ENCODE assay signal across 11 cellular contexts in the genomic region with DNA sequence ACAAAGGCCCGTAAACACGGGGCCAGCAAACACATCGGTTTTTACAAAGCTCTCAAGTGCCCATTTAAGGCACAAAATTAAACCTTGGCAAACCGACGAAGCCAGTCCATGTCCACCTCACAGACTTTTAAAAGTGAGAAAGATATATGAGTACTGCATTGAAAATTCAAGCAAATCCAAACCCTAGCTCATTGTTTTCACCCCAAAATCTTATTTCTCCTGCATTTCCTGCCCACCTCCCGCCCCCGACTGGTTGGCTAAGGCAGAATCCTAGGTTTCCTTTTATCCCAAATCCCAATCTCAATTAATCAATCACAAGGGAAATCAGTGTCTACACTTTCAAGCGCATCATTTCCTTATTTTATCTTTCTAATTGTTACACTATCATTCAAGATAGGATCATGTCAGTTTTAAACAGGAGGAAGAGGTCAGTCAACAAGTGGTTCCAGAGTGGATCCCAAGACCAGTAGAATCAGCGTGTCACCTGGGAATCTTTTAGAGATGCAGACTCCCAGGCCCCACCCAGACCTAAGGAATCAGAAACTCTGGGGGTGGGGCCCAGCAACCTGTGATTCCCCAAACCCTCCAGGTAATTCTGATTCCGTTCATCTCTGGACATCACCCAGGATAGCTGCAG. TPM values are rescaled to one million over a fixed set of nuclear protein-coding genes. Genes with fewer than 3 reads are reported as not detected.
DNase-seq lines count a peak whose midpoint lies in the region; ATAC-seq and TF ChIP-seq lines count a peak whose summit lies in the region.
"Had no signal": no experiment of that assay in that cellular context is flagged by ENCODE, and none has a peak within 500 bp of the region (broad histone marks: within the 10 kb centered on the region; RNA-seq: fewer than 3 reads in every experiment).

No MANE protein-coding gene starts in this region.

- H3K36me3 Mint-ChIP-seq in CD4-positive, alpha-beta memory T cell: peaks cover 2 to 5% of the 10 kb centered on the region in 2 donors
- H3K36me3 Mint-ChIP-seq in HFFc6 (ENCODE audit: low read depth) (peaks cover 4% of the 10 kb centered on the region), nephron (ENCODE audit: low read depth) (no peaks in the 10 kb centered on the region)
- peaks cover 3% of the 10 kb centered on the region for H3K36me3 Mint-ChIP-seq in effector memory CD8-positive, alpha-beta T cell (ENCODE audit: insufficient read depth)

- peaks cover 6 to 21% (median 14%) of the 10 kb centered on the region in 4 donors for H3K4me1 Mint-ChIP-seq in CD4-positive, alpha-beta memory T cell
- H3K4me1 Mint-ChIP-seq in HFFc6 (ENCODE audit: low read depth) (peaks cover 15% of the 10 kb centered on the region), nephron (peaks cover 6% of the 10 kb centered on the region)
- peaks cover 5 to 6% of the 10 kb centered on the region in 2 donors for H3K4me1 Mint-ChIP-seq in effector memory CD8-positive, alpha-beta T cell (ENCODE audit: low read depth in 2 of 2)

- WGBS in heart right ventricle, 2 donors: 29 to 31% methylated on average over 10 of the region's 10 CpGs

- H3K27ac Mint-ChIP-seq in CD4-positive, alpha-beta memory T cell: peak overlapping the region in 2 of 7 donors; percentile 44 to 79
- no peak overlapping the region for H3K27ac Mint-ChIP-seq in HFFc6
- no peak overlapping the region for H3K27ac Mint-ChIP-seq in effector memory CD8-positive, alpha-beta T cell
- no peak overlapping the region for H3K27ac Mint-ChIP-seq in nephron

- CTCF ChIA-PET in CD4-positive, alpha-beta memory T cell (lab: Charles Lee; ENCODE audit: partially characterized antibody): no interaction called here

- no peaks in the 10 kb centered on the region for H3K9me3 ChIP-seq in CD4-positive, alpha-beta memory T cell (ENCODE audit: control insufficient read depth in 1 of 2, low read length in 2 of 2)
- H3K9me3 ChIP-seq in heart right ventricle: peaks cover 0 to 3% (median 0%) of the 10 kb centered on the region in 11 donors
- H3K9me3 ChIP-seq: heart left ventricle had no signal

- peaks cover 40 to 44% of the 10 kb centered on the region in 2 donors for H3K27me3 Mint-ChIP-seq in CD4-positive, alpha-beta memory T cell
- H3K27me3 Mint-ChIP-seq in HFFc6 (ENCODE audit: insufficient read depth): peaks cover 18% of the 10 kb centered on the region
- peaks cover 50 to 88% of the 10 kb centered on the region in 2 donors for H3K27me3 Mint-ChIP-seq in effector memory CD8-positive, alpha-beta T cell
- H3K27me3 Mint-ChIP-seq in nephron (ENCODE audit: low read depth): peaks cover 80% of the 10 kb centered on the region

- DNase-seq in CD4-positive, alpha-beta memory T cell: no peak
- DNase-seq in HFFc6: no peak
- no peak for DNase-seq in effector memory CD8-positive, alpha-beta T cell
- DNase-seq in foreskin keratinocyte: no peak
- DNase-seq in foreskin fibroblast: no peak
- DNase-seq in heart right ventricle: no peak
- DNase-seq: activated naive CD4-positive, alpha-beta T cell treated with anti-CD3 and anti-CD28 coated beads, Interleukin-2, amount 50 U/mL, for 16 hours; heart left ventricle had no signal

- peaks cover 20% of the 10 kb centered on the region for H3K4me1 ChIP-seq in CD4-positive, alpha-beta memory T cell (ENCODE audit: insufficient read depth, low read length)
- no peaks in the 10 kb centered on the region for H3K4me1 ChIP-seq in foreskin keratinocyte
- peaks cover 3 to 27% (median 22%) of the 10 kb centered on the region in 9 donors for H3K4me1 ChIP-seq in heart right ventricle

- peaks cover 0 to 26% (median 13%) of the 10 kb centered on the region in 8 donors for H3K9me3 Mint-ChIP-seq in CD4-positive, alpha-beta memory T cell
- H3K9me3 Mint-ChIP-seq in HFFc6: no peaks in the 10 kb centered on the region
- H3K9me3 Mint-ChIP-seq in effector memory CD8-positive, alpha-beta T cell: peaks cover 0 to 2% of the 10 kb centered on the region in 2 donors
- peaks cover 9% of the 10 kb centered on the region for H3K9me3 Mint-ChIP-seq in nephron

- H3K4me3 Mint-ChIP-seq in CD4-positive, alpha-beta memory T cell: peak overlapping the region; percentile 47 to 80 (median 68)
- H3K4me3 Mint-ChIP-seq in HFFc6 (peak overlapping the region; percentile 50), nephron (peak overlapping the region; percentile 79 to 81 (median 79))
- H3K4me3 Mint-ChIP-seq in effector memory CD8-positive, alpha-beta T cell: peak overlapping the region; percentile 34 to 58

- peaks cover 23% of the 10 kb centered on the region for H3K27me3 ChIP-seq in CD4-positive, alpha-beta memory T cell (ENCODE audit: insufficient read depth, low read length)
- H3K27me3 ChIP-seq in foreskin keratinocyte: peaks cover 69% of the 10 kb centered on the region
- peaks cover 17 to 98% (median 79%) of the 10 kb centered on the region in 7 donors for H3K27me3 ChIP-seq in heart right ventricle

- intact Hi-C loops in CD4-positive, alpha-beta memory T cell (cut with micrococcal nuclease): no loop called here
- intact Hi-C loops in heart right ventricle (cut with DNase I): no loop called here

- no peak overlapping the region for H3K4me3 ChIP-seq in CD4-positive, alpha-beta memory T cell (ENCODE audit: low read length in 2 of 2)
- H3K4me3 ChIP-seq in foreskin fibroblast (ENCODE audit: low read depth in 1 of 2, low read length in 2 of 2) (no peak overlapping the region), heart right ventricle (peak overlapping the region in 1 of 10 donors; percentile 47)

- POLR2A ChIA-PET in CD4-positive, alpha-beta memory T cell (lab: Charles Lee; ENCODE audit: partially characterized antibody): no interaction called here

- TF ChIP-seq CTCF in HFFc6 (IDR thresholded peaks at IDR 0.05) (no peak), nephron (IDR thresholded peaks at IDR 0.05; ENCODE audit: unreplicated experiment in 3 of 3) (no peak), foreskin keratinocyte (conservative IDR thresholded peaks at IDR 0.05) (no peak), foreskin fibroblast (IDR thresholded peaks at IDR 0.05; ENCODE audit: low read depth, low read length) (no peak), heart right ventricle (IDR thresholded peaks at IDR 0.05) (no peak)

- ATAC-seq in effector memory CD8-positive, alpha-beta T cell (replicated peaks): no peak
- ATAC-seq in foreskin keratinocyte (no peak), GM21717 (IDR thresholded peaks at IDR 0.05; ENCODE audit: unreplicated experiment) (no peak), heart right ventricle (no peak)
- ATAC-seq: HCT116 had no signal

- no peaks in the 10 kb centered on the region for H3K36me3 ChIP-seq in CD4-positive, alpha-beta memory T cell (ENCODE audit: insufficient read depth, low read length)
- H3K36me3 ChIP-seq in heart right ventricle: no peaks in the 10 kb centered on the region
- H3K36me3 ChIP-seq: heart left ventricle had no signal

- H3K27ac ChIP-seq in CD4-positive, alpha-beta memory T cell (ENCODE audit: low read depth, low read length): no peak overlapping the region
- H3K27ac ChIP-seq in foreskin keratinocyte (no peak overlapping the region), heart right ventricle (no peak overlapping the region)
- H3K27ac ChIP-seq: heart left ventricle had no signal

RNA-seq across cellular contexts. Expression of a gene that starts 1.7 kb away (rescaled TPM):
- under 1 TPM in 1 of 2 experiments, not detected in 1; 0.19 TPM for total RNA-seq in CD4-positive, alpha-beta memory T cell
- polyA plus RNA-seq in CD4-positive, alpha-beta memory T cell: not detected
- 1 to 10 TPM; 1.5 to 3.6 (median 2.9) TPM for total RNA-seq in HFFc6 (2021; fragmentation: NEBNext Ultra II Directional; extraction: Animal tissue kit (Norgen Biotek cat#: 25700))
- total RNA-seq in foreskin keratinocyte (0.21 and 0.31 TPM in 2 replicates), heart right ventricle (under 1 TPM in 2 of 10 donors, not detected in 8; 0.04 to 0.15 TPM)
- polyA plus RNA-seq in foreskin keratinocyte (0.19 and 0.20 TPM in 2 replicates), heart right ventricle (under 1 TPM in 1 of 2 donors, not detected in 1; 0.06 TPM)
- polyA plus RNA-seq: heart left ventricle had no signal
